16 cellular contexts compared by ENCODE assay signal in genomic region chr6:108698593-108699289, GRCh38.
"Had no signal": no experiment of that assay in that cellular context is flagged by ENCODE, and none has a peak within 500 bp of the region (broad histone marks: within the 10 kb centered on the region; RNA-seq: fewer than 3 reads in every experiment).

No MANE protein-coding gene starts in this region.

- ATAC-seq: activated T-cell treated with anti-CD3 and anti-CD28 coated beads, Interleukin-2, amount 50 U/mL, for 72 hours; left colon; mucosa of descending colon; naive thymus-derived CD4-positive, alpha-beta T cell had no signal

- H3K4me1 ChIP-seq: suprapubic skin had no signal

- DNase-seq: activated CD4-positive, alpha-beta T cell treated with anti-CD3 and anti-CD28 coated beads, Interleukin-2, amount 10 ng/mL, durations not matched to agents 7 days and 5 days; activated CD4-positive, CD25-positive, alpha-beta regulatory T cell; activated CD8-positive, alpha-beta memory T cell treated with anti-CD3 and anti-CD28 coated beads, Interleukin-2, amount 50 U/mL, for 48 hours; activated gamma-delta T cell treated with Interleukin-2 at 50 U/mL for 16 hours; activated T-cell treated with anti-CD3 and anti-CD28 coated beads, Interleukin-2, amount 50 U/mL, for 72 hours; amniotic stem cell; cortex of kidney; effector CD8-positive, alpha-beta T cell; foreskin fibroblast; left colon; mucosa of descending colon; naive thymus-derived CD4-positive, alpha-beta T cell; nucleus accumbens; SW 1271 had no signal

- H3K4me2 ChIP-seq: smooth muscle cell had no signal

- H3K27ac ChIP-seq: suprapubic skin had no signal

- H3K27me3 ChIP-seq: suprapubic skin had no signal

- H3K4me3 ChIP-seq: mucosa of descending colon, smooth muscle cell, suprapubic skin had no signal

- H3K36me3 ChIP-seq: suprapubic skin had no signal
